Comparison of ENCODE assay signal across 8 cellular contexts in genomic region chr17:21125862-21126261, GRCh38. TPM values are rescaled to one million over a fixed set of nuclear protein-coding genes. Genes with fewer than 3 reads are reported as not detected.
DNase-seq lines count a peak whose midpoint lies in the region; ATAC-seq, FAIRE-seq and TF ChIP-seq lines count a peak whose summit lies in the region.

No MANE protein-coding gene starts in this region.

- 18% methylated on average over 3 of the region's 6 CpGs for WGBS in K562 (ENCODE audit: insufficient coverage, low coverage, missing lambda C conversion rate)

- CTCF ChIA-PET in K562 (lab: Yijun Ruan, JAX; ENCODE audit: low intra/inter-chr PET ratio): no interaction called here

- no peaks in the 10 kb centered on the region for H4K20me1 ChIP-seq in SU-DHL-6 (ENCODE audit: low read depth, low read length)
- H4K20me1 ChIP-seq in K562 (replicated peaks; ENCODE audit: control insufficient read depth, insufficient read depth, low read length): no peaks in the 10 kb centered on the region; the same call in 1 of the 2 replicates

- H3K36me3 ChIP-seq in SU-DHL-6 (ENCODE audit: low read length): no peaks in the 10 kb centered on the region
- no peaks in the 10 kb centered on the region for H3K36me3 ChIP-seq in K562 (ENCODE audit: control insufficient read depth, insufficient read depth, low read length)

- H3F3A ChIP-seq in SU-DHL-6 (ENCODE audit: insufficient read depth): peaks cover 16% of the 10 kb centered on the region; the same call in 1 of the 2 replicates

- H3K9me1 ChIP-seq in K562 (ENCODE audit: control insufficient read depth, insufficient read depth, low read length): no peaks in the 10 kb centered on the region

- no peak for ATAC-seq in K562
- ATAC-seq in GM18505 (IDR thresholded peaks at IDR 0.05; ENCODE audit: unreplicated experiment): no peak
- ATAC-seq in HG03095 (IDR thresholded peaks at IDR 0.05; ENCODE audit: unreplicated experiment): no peak
- no peak for ATAC-seq in HG03135 (IDR thresholded peaks at IDR 0.05; ENCODE audit: unreplicated experiment)

- TF ChIP-seq EP300 in K562 (IDR thresholded peaks at IDR 0.05; ENCODE audit: low read length): no peak

- peak overlapping the region; percentile 97 for H2AFZ ChIP-seq in SU-DHL-6 (ENCODE audit: low read depth, low read length, severe bottlenecking)
- H2AFZ ChIP-seq in K562 (ENCODE audit: low read depth, low read length): peak overlapping the region; percentile 98; the same call in 1 of the 2 replicates

- H3K9ac ChIP-seq in SU-DHL-6 (ENCODE audit: low read length): peak overlapping the region; percentile 88
- H3K9ac ChIP-seq in K562 (ENCODE audit: insufficient read depth in 1 of 2, low read depth in 2 of 2, low read length in 2 of 2): peak overlapping the region in 1 of 2 experiments; percentile 91; a peak in 1 of 4 replicates

- no peaks in the 10 kb centered on the region for H3K9me3 ChIP-seq in SU-DHL-6 (ENCODE audit: insufficient read depth, low read length)
- H3K9me3 ChIP-seq in K562 (replicated peaks; ENCODE audit: control insufficient read depth, insufficient read depth, low read depth, low read length): no peaks in the 10 kb centered on the region

- TF ChIP-seq CTCF in GM12864 (IDR thresholded peaks at IDR 0.05; ENCODE audit: low read depth, low read length, missing control alignments) (no peak), SU-DHL-6 (IDR thresholded peaks at IDR 0.05; ENCODE audit: insufficient read depth, low read length, poor library complexity, severe bottlenecking) (no peak), K562 (IDR thresholded peaks at IDR 0.05 in 2 of 3, conservative IDR thresholded peaks at IDR 0.05 in 1 of 3; ENCODE audit: insufficient read depth in 2 of 3, low read depth in 1 of 3, low read length in 3 of 3) (no peak), foreskin fibroblast (IDR thresholded peaks at IDR 0.05; ENCODE audit: low read depth, low read length) (no peak)

- in situ Hi-C loops in K562 (cut with MboI): no loop called here

- intact Hi-C loops in K562 (cut with micrococcal nuclease): loop anchor here (5.0 to 10.0 kb wide), 3 partner anchors 91 to 386 kb away; no protein-coding TSS in a partner anchor

- H3K4me2 ChIP-seq in SU-DHL-6 (ENCODE audit: low read depth, low read length, poor library complexity, severe bottlenecking): peak overlapping the region; percentile 99
- peak overlapping the region; percentile 97 for H3K4me2 ChIP-seq in K562 (ENCODE audit: insufficient read depth, low read length)

- TF ChIP-seq RAD21 in K562 (CRISPR knock-in tag; conservative IDR thresholded peaks at IDR 0.05 in 1 of 2, IDR thresholded peaks at IDR 0.05 in 1 of 2): no peak

- H3K27ac ChIP-seq in SU-DHL-6 (ENCODE audit: low read depth, low read length) (peak overlapping the region; percentile 58; the same call in 1 of the 2 replicates), K562 (ENCODE audit: extremely low read depth, low read depth, low read length) (no peak overlapping the region; the same call in 2 of the 3 replicates)

- peaks cover 20% of the 10 kb centered on the region for H3K79me2 ChIP-seq in SU-DHL-6 (ENCODE audit: insufficient read depth, low read length)
- peaks cover 37% of the 10 kb centered on the region for H3K79me2 ChIP-seq in K562 (ENCODE audit: control insufficient read depth, insufficient read depth, low read length)

- H3K27me3 ChIP-seq in SU-DHL-6 (ENCODE audit: low read length): no peaks in the 10 kb centered on the region
- H3K27me3 ChIP-seq in K562 (ENCODE audit: control insufficient read depth in 2 of 2, insufficient read depth in 2 of 2, low read length in 2 of 2): no peaks in the 10 kb centered on the region

- no TSS peak for BruUV-seq in K562 (replicated peaks; lab: Mats Ljungman, UMichigan)

- H3K4me1 ChIP-seq in K562 (replicated peaks in 1 of 2; ENCODE audit: control insufficient read depth in 2 of 2, insufficient read depth in 2 of 2, low read length in 2 of 2): peaks cover 2 to 13% of the 10 kb centered on the region in 2 experiments; a peak in 3 of 5 replicates

- TF ChIP-seq POLR2A in K562 (conservative IDR thresholded peaks at IDR 0.05) (no peak), GM18505 (IDR thresholded peaks at IDR 0.05; ENCODE audit: borderline replicate concordance, extremely low read depth, insufficient read depth, insufficient read length) (no peak)

- POLR2A ChIA-PET in K562 (lab: Yijun Ruan, JAX): no interaction called here

- FAIRE-seq in K562 (lab: Jason Lieb, UNC): no peak

- H3K4me3 ChIP-seq in GM12864 (ENCODE audit: low read depth, low read length): peak overlapping the region; percentile 98; the same call in 1 of the 2 replicates
- peak overlapping the region; percentile 90 for H3K4me3 ChIP-seq in SU-DHL-6 (ENCODE audit: insufficient read depth, low read length, poor library complexity, severe bottlenecking)
- H3K4me3 ChIP-seq in K562: 0 out of 2 replicates have a peak overlapping the region, but pooled peaks have one; percentile 83
- H3K4me3 ChIP-seq in foreskin fibroblast (ENCODE audit: low read depth in 1 of 2, low read length in 2 of 2): no peak overlapping the region

- DNase-seq in GM12864 (ENCODE audit: low read depth): no peak
- DNase-seq in K562 (ENCODE audit: extremely low read depth in 1 of 4, low spot score in 3 of 4): no peak
- DNase-seq in stimulated activated CD4-positive, alpha-beta T cell treated with anti-CD3 and anti-CD28 coated beads, Interleukin-1b, Interleukin-23, amount 100 ng/mL, for 4 hours (ENCODE audit: low read depth in 2 of 2): peak; percentile 22 to 36
- no peak for DNase-seq in foreskin fibroblast

- no peaks in the 10 kb centered on the region for H3K9me2 ChIP-seq in SU-DHL-6 (replicated peaks; ENCODE audit: insufficient read depth, low read length)

TF ChIP-seq in K562, 482 proteins besides CTCF, POLR2A, EP300 and RAD21:
- TF ChIP-seq RBM34 (IDR thresholded peaks at IDR 0.05; ENCODE audit: borderline replicate concordance, insufficient read depth, low read length): no peak

RNA-seq across cellular contexts. Expression of gene DHRS7B, which starts 0.9 kb away (rescaled TPM):
- total RNA-seq in K562 (2011; cell fraction: chromatin; rRNA removed; ENCODE audit: low replicate concordance): 27.5 and 29.2 TPM in 2 replicates
- total RNA-seq in K562 (2011; cell fraction: nucleolus; rRNA removed): 43.5 and 55.5 TPM in 2 replicates
- 44.0 and 46.1 TPM in 2 replicates for total RNA-seq in K562 (2011; cell fraction: nucleoplasm; rRNA removed)
- total RNA-seq in K562 (2014; rRNA removed) (8.9 and 17.2 TPM in 2 replicates), K562 (2014; rRNA removed; fragmentation: Illumina TruSeq; extraction: Trizol) (14.8 and 15.6 TPM in 2 replicates), K562 (2015; rRNA removed; fragmentation: Illumina TruSeq; extraction: Trizol) (12.6 and 13.4 TPM in 2 replicates), K562 (2021) (12.5 and 13.8 TPM in 2 replicates)
- polyA plus RNA-seq in K562 (2011; rRNA removed) (18.7 and 18.8 TPM in 2 replicates), K562 (2014; fragmentation: Illumina TruSeq; extraction: Trizol) (8.0 and 12.8 TPM in 2 replicates), K562 (2014; fragmentation: Nextera tagmentation; extraction: Ambion mirVana) (10 to 100 TPM; 23.5 to 30.7 TPM), K562 (2014; rRNA removed) (16.6 and 24.5 TPM in 2 replicates)
- polyA plus RNA-seq in K562 (2011; cell fraction: cytosol; rRNA removed): 27.0 and 31.9 TPM in 2 replicates
- polyA plus RNA-seq in K562 (2011; cell fraction: nucleus; rRNA removed): 15.1 and 17.0 TPM in 2 replicates
- 16.3 and 20.0 TPM in 2 replicates for polyA plus RNA-seq in K562 (2012)
- polyA minus RNA-seq in K562 (2011; rRNA and poly(A)+ RNA removed): 22.6 and 25.5 TPM in 2 replicates
- polyA minus RNA-seq in K562 (2011; cell fraction: cytosol; rRNA and poly(A)+ RNA removed): 8.7 and 13.3 TPM in 2 replicates
- polyA minus RNA-seq in K562 (2011; cell fraction: nucleus; rRNA and poly(A)+ RNA removed): 9.4 and 14.2 TPM in 2 replicates

Comparison
In these comparisons a context has a peak if more than half of its experiments do, and no peak if none do; other contexts are left out.
1. DNase-seq: peak in stimulated activated CD4-positive, alpha-beta T cell treated with anti-CD3 and anti-CD28 coated beads, Interleukin-1b, Interleukin-23, amount 100 ng/mL, for 4 hours (2 of 2); none in GM12864 (single experiment), K562 (0 of 4) and foreskin fibroblast (0 of 2).
2. H3K4me3 ChIP-seq: peak in GM12864 (single experiment), SU-DHL-6 (single experiment) and K562 (single experiment); none in foreskin fibroblast (0 of 2).